8 cellular contexts compared by ENCODE assay signal in genomic region chr3:48898383-48899234, GRCh38. TPM values are rescaled to one million over a fixed set of nuclear protein-coding genes. Genes with fewer than 3 reads are reported as not detected.
DNase-seq lines count a peak whose midpoint lies in the region; ATAC-seq and TF ChIP-seq lines count a peak whose summit lies in the region.

SLC25A20 (minus strand) TSS chr3:48898882; CDS start chr3:48898794, 88 bp downstream.

- H3K9ac ChIP-seq in Loucy (ENCODE audit: low read depth, low read length, poor library complexity, severe bottlenecking) (peak within 1 kb of the TSS; percentile 69), SU-DHL-6 (ENCODE audit: low read length) (peak within 1 kb of the TSS; percentile 67), parathyroid adenoma (peak within 1 kb of the TSS; percentile 25)

- no peaks in the 10 kb centered on the region for H3F3A ChIP-seq in Loucy (ENCODE audit: low read depth)
- peaks cover 10% of the 10 kb centered on the region; the same call in 1 of the 2 replicates for H3F3A ChIP-seq in SU-DHL-6 (ENCODE audit: insufficient read depth)

- DNase-seq in GDM1 (lab: John Stamatoyannopoulos, UW) (peak; percentile 78), H4 (ENCODE audit: low spot score) (peak; percentile 78), cardiac muscle cell (ENCODE audit: low read depth in 1 of 2, low spot score in 1 of 2) (peak; percentile 90 to 91), tibial artery (peak; percentile 84 to 93)
- DNase-seq in activated naive CD8-positive, alpha-beta T cell treated with anti-CD3 and anti-CD28 coated beads, Interleukin-2, amount 10 ng/mL, durations not matched to agents 7 days and 5 days, result peak; percentile 96

- H3K27ac Mint-ChIP-seq in activated naive CD8-positive, alpha-beta T cell treated with anti-CD3 and anti-CD28 coated beads, Interleukin-2, amount 10 ng/mL, durations not matched to agents 7 days and 5 days, result peak within 1 kb of the TSS; percentile 93

- peak within 1 kb of the TSS; percentile 92 for H3K4me2 ChIP-seq in Loucy (ENCODE audit: low read depth, low read length, poor library complexity, severe bottlenecking)
- H3K4me2 ChIP-seq in SU-DHL-6 (ENCODE audit: low read depth, low read length, poor library complexity, severe bottlenecking), result peak within 1 kb of the TSS; percentile 86
- peak within 1 kb of the TSS; percentile 71 for H3K4me2 ChIP-seq in parathyroid adenoma (ENCODE audit: low read length)

- H3K27me3 Mint-ChIP-seq in activated naive CD8-positive, alpha-beta T cell treated with anti-CD3 and anti-CD28 coated beads, Interleukin-2, amount 10 ng/mL, durations not matched to agents 7 days and 5 days, result no peaks in the 10 kb centered on the region

- H4K20me1 ChIP-seq in Loucy (ENCODE audit: insufficient read depth, low read length, poor library complexity, severe bottlenecking) (no peaks in the 10 kb centered on the region), SU-DHL-6 (ENCODE audit: low read depth, low read length) (no peaks in the 10 kb centered on the region)

- H3K27me3 ChIP-seq in Loucy (ENCODE audit: insufficient read depth, low read length, poor library complexity, severe bottlenecking), result no peaks in the 10 kb centered on the region
- H3K27me3 ChIP-seq in SU-DHL-6 (ENCODE audit: low read length), result no peaks in the 10 kb centered on the region
- no peaks in the 10 kb centered on the region for H3K27me3 ChIP-seq in cardiac muscle cell
- H3K27me3 ChIP-seq in parathyroid adenoma (ENCODE audit: control insufficient read depth, insufficient read depth, low read length), result no peaks in the 10 kb centered on the region
- no peaks in the 10 kb centered on the region for H3K27me3 ChIP-seq in tibial artery

- peaks cover 35% of the 10 kb centered on the region for H3K4me1 Mint-ChIP-seq in activated naive CD8-positive, alpha-beta T cell treated with anti-CD3 and anti-CD28 coated beads, Interleukin-2, amount 10 ng/mL, durations not matched to agents 7 days and 5 days

- POLR2A ChIA-PET in activated naive CD8-positive, alpha-beta T cell treated with anti-CD3 and anti-CD28 coated beads, Interleukin-2, amount 10 ng/mL, durations not matched to agents 7 days and 5 days (lab: Charles Lee), result interaction anchor here (0.6 to 5.6 kb wide), 10 partner anchors 9 to 195 kb away, joined by 3 to 69 read pairs (median 4); partner anchors contain the start of genes ARIH2, IMPDH2, IP6K2 and PRKAR2A

- H3K79me2 ChIP-seq in Loucy (ENCODE audit: insufficient read depth, low read length), result peaks cover 9% of the 10 kb centered on the region; the same call in 1 of the 2 replicates
- peaks cover 7% of the 10 kb centered on the region; the same call in 1 of the 2 replicates for H3K79me2 ChIP-seq in SU-DHL-6 (ENCODE audit: insufficient read depth, low read length)
- peaks cover 2% of the 10 kb centered on the region for H3K79me2 ChIP-seq in parathyroid adenoma

- H3K4me3 ChIP-seq in Loucy (ENCODE audit: low read length, poor library complexity, severe bottlenecking), result peak within 1 kb of the TSS; percentile 80
- peak within 1 kb of the TSS; percentile 84 for H3K4me3 ChIP-seq in SU-DHL-6 (ENCODE audit: insufficient read depth, low read length, poor library complexity, severe bottlenecking)
- peak within 1 kb of the TSS; percentile 49 for H3K4me3 ChIP-seq in cardiac muscle cell
- H3K4me3 ChIP-seq in parathyroid adenoma (ENCODE audit: low read depth, low read length), result peak within 1 kb of the TSS; percentile 79
- peak within 1 kb of the TSS; percentile 59 to 87 for H3K4me3 ChIP-seq in tibial artery

- no peaks in the 10 kb centered on the region for H3K9me3 Mint-ChIP-seq in activated naive CD8-positive, alpha-beta T cell treated with anti-CD3 and anti-CD28 coated beads, Interleukin-2, amount 10 ng/mL, durations not matched to agents 7 days and 5 days

- peak; percentile 93 for ATAC-seq in activated naive CD8-positive, alpha-beta T cell treated with anti-CD3 and anti-CD28 coated beads, Interleukin-2, amount 10 ng/mL, durations not matched to agents 7 days and 5 days (ENCODE audit: low read depth)

- H2AFZ ChIP-seq in Loucy (ENCODE audit: low read length), result peak within 1 kb of the TSS; percentile 99
- peak within 1 kb of the TSS; percentile 92 for H2AFZ ChIP-seq in SU-DHL-6 (ENCODE audit: low read depth, low read length, severe bottlenecking)
- peak within 1 kb of the TSS; percentile 94 for H2AFZ ChIP-seq in parathyroid adenoma

- H3K9me2 ChIP-seq in Loucy (replicated peaks; ENCODE audit: low read depth, low read length) (no peaks in the 10 kb centered on the region), SU-DHL-6 (replicated peaks; ENCODE audit: insufficient read depth, low read length) (no peaks in the 10 kb centered on the region)

- intact Hi-C loops in tibial artery (cut with DNase I; ENCODE audit: low total_unique reads), result no loop called here

- TF ChIP-seq CTCF in Loucy (conservative IDR thresholded peaks at IDR 0.05; ENCODE audit: low read length) (0 out of 2 replicates have a peak, but pooled peaks have one; percentile 7), SU-DHL-6 (IDR thresholded peaks at IDR 0.05; ENCODE audit: insufficient read depth, low read length, poor library complexity, severe bottlenecking) (no peak), cardiac muscle cell (IDR thresholded peaks at IDR 0.05; ENCODE audit: low read depth, low read length) (no peak), parathyroid adenoma (IDR thresholded peaks at IDR 0.05) (no peak), tibial artery (IDR thresholded peaks at IDR 0.05) (no peak)

- H3K4me1 ChIP-seq in Loucy (ENCODE audit: insufficient read depth, low read length, poor library complexity, severe bottlenecking) (peaks cover 26% of the 10 kb centered on the region), cardiac muscle cell (ENCODE audit: low read depth) (peaks cover 12% of the 10 kb centered on the region), parathyroid adenoma (peaks cover 12% of the 10 kb centered on the region), tibial artery (peaks cover 6 to 12% (median 10%) of the 10 kb centered on the region in 4 donors)

- H3K36me3 Mint-ChIP-seq in activated naive CD8-positive, alpha-beta T cell treated with anti-CD3 and anti-CD28 coated beads, Interleukin-2, amount 10 ng/mL, durations not matched to agents 7 days and 5 days, result peaks cover 11% of the 10 kb centered on the region

- H3K36me3 ChIP-seq in Loucy (ENCODE audit: insufficient read depth, low read length) (no peaks in the 10 kb centered on the region), SU-DHL-6 (ENCODE audit: low read length) (no peaks in the 10 kb centered on the region), cardiac muscle cell (no peaks in the 10 kb centered on the region), parathyroid adenoma (ENCODE audit: control insufficient read depth, insufficient read depth, low read length) (no peaks in the 10 kb centered on the region), tibial artery (no peaks in the 10 kb centered on the region)

- H3K4me3 Mint-ChIP-seq in activated naive CD8-positive, alpha-beta T cell treated with anti-CD3 and anti-CD28 coated beads, Interleukin-2, amount 10 ng/mL, durations not matched to agents 7 days and 5 days, result peak within 1 kb of the TSS; percentile 95

- H3K9me3 ChIP-seq in Loucy (ENCODE audit: insufficient read depth, low read depth, low read length), result no peaks in the 10 kb centered on the region
- no peaks in the 10 kb centered on the region for H3K9me3 ChIP-seq in SU-DHL-6 (ENCODE audit: insufficient read depth, low read length)
- H3K9me3 ChIP-seq in cardiac muscle cell (ENCODE audit: low read depth), result no peaks in the 10 kb centered on the region
- no peaks in the 10 kb centered on the region for H3K9me3 ChIP-seq in parathyroid adenoma (ENCODE audit: control insufficient read depth, low read length)
- no peaks in the 10 kb centered on the region for H3K9me3 ChIP-seq in tibial artery

- H3K27ac ChIP-seq in SU-DHL-6 (ENCODE audit: low read depth, low read length) (peak within 1 kb of the TSS; percentile 29), cardiac muscle cell (peak within 1 kb of the TSS; percentile 24), parathyroid adenoma (peak within 1 kb of the TSS; percentile 68), tibial artery (peak within 1 kb of the TSS; percentile 62 to 64)

RNA-seq across cellular contexts. Expression of gene SLC25A20, which starts in this region (rescaled TPM):
- 11.1 and 15.5 TPM in 2 replicates for total RNA-seq in H4 (2014; rRNA removed; shearing (Covaris generic))
- 10 to 100 TPM; 27.5 to 28.3 TPM for total RNA-seq in activated naive CD8-positive, alpha-beta T cell treated with anti-CD3 and anti-CD28 coated beads, Interleukin-2, amount 10 ng/mL, durations not matched to agents 7 days and 5 days
- total RNA-seq in cardiac muscle cell, result 20.9 and 25.1 TPM in 2 replicates
- 24.0 and 28.2 TPM in 2 replicates for polyA plus RNA-seq in cardiac muscle cell

Comparison
In these comparisons a context has a peak if more than half of its experiments do, and no peak if none do; other contexts are left out.
1. Peak in every context shown above with its lines: DNase-seq, ATAC-seq, H3K4me3 ChIP-seq and H3K27ac ChIP-seq.